In the genomic region with DNA sequence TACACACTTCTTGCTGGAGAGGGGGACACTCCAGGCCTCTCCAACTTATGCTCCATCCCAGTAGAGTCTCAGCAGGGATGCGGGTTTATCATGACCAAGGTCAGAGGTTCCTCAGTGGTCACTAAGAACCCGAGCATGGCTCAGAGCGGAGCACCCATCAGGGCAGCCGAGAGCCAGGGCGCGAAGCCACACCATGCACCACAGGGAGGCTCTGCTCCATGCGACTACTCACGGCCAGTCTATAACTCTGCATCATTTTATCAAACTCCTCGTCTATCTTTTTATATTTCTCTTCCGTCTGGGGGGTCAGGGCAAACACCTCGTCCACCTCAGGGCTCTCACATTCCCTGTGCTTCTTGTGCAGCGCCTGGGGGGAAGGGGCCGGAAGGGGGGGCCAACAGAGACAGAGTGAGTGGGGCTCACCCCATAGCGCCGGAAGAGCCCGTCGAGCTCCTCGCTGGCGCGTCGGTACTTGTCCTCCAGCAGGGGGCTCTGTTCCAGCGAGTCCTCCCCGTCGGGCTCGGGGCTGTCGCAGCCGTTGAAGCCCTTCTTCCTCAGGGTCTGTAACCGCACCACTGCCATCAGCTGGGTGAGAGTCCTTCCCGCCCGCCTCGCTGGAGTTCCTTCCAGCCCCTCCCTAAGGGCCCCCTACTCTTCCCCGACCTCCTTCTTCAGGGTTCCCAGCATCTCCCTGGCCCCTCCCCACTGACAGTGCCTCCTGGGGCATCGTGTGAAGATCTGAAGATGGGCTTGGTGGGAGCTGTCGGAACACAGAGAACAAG, we compare ENCODE assay signal across 8 cellular contexts. TPM values are rescaled to one million over a fixed set of nuclear protein-coding genes. Genes with fewer than 3 reads are reported as not detected.
DNase-seq lines count a peak whose midpoint lies in the region; TF ChIP-seq lines count a peak whose summit lies in the region.

No MANE protein-coding gene starts in this region.

- no peak overlapping the region for H3K4me3 Mint-ChIP-seq in progenitor cell of endocrine pancreas (ENCODE audit: low read depth)

- no peak overlapping the region for H3K4me3 ChIP-seq in fibroblast of villous mesenchyme (ENCODE audit: low read depth, low read length)
- H3K4me3 ChIP-seq in uterus: no peak overlapping the region

- no peaks in the 10 kb centered on the region for H3K27me3 ChIP-seq in uterus

- peak; percentile 75 for TF ChIP-seq CTCF in fibroblast of villous mesenchyme (IDR thresholded peaks at IDR 0.05; ENCODE audit: insufficient read depth, low read depth, low read length)
- TF ChIP-seq CTCF in progenitor cell of endocrine pancreas (IDR thresholded peaks at IDR 0.05; ENCODE audit: unreplicated experiment): peak; percentile 66
- peak; percentile 54 to 67 (median 60) for TF ChIP-seq CTCF in uterus (IDR thresholded peaks at IDR 0.05)

- H3K36me3 ChIP-seq in uterus: no peaks in the 10 kb centered on the region

- peaks cover 16% of the 10 kb centered on the region for H3K36me3 Mint-ChIP-seq in progenitor cell of endocrine pancreas (ENCODE audit: insufficient read depth)

- no peaks in the 10 kb centered on the region for H3K9me3 Mint-ChIP-seq in progenitor cell of endocrine pancreas (ENCODE audit: low read depth)

- no peaks in the 10 kb centered on the region for H3K27me3 Mint-ChIP-seq in progenitor cell of endocrine pancreas

- TF ChIP-seq POLR2A in uterus (IDR thresholded peaks at IDR 0.05): no peak

- peak overlapping the region; percentile 92 to 98 for H3K27ac ChIP-seq in uterus

- DNase-seq in NK-92 treated with Interleukin-12 subunit alpha and Interleukin-12 subunit beta, amount 100 ng/mL, for 24 hours (lab: John Stamatoyannopoulos, UW): peak; percentile 39
- DNase-seq in NK-92 (lab: John Stamatoyannopoulos, UW; ENCODE audit: unreplicated experiment) (no peak), NOMO-1 treated with dmso at 0.1 percent for 144 hours (lab: John Stamatoyannopoulos, UW; ENCODE audit: unreplicated experiment) (peak; percentile 46), fibroblast of villous mesenchyme (ENCODE audit: low read depth) (peak; percentile 58), progenitor cell of endocrine pancreas (ENCODE audit: low spot score, unreplicated experiment) (no peak), uterus (peak; percentile 55 to 67), H4 (ENCODE audit: low spot score) (no peak)
- peak; percentile 55 to 70 for DNase-seq in activated T-helper 1 cell treated with anti-CD3 and anti-CD28 coated beads, Interleukin-2, amount 50 U/mL, for 16 hours (ENCODE audit: low read depth in 1 of 2, low spot score in 1 of 2)

- H3K4me1 Mint-ChIP-seq in progenitor cell of endocrine pancreas (ENCODE audit: low read depth): no peaks in the 10 kb centered on the region

- H3K9me3 ChIP-seq in uterus: no peaks in the 10 kb centered on the region

- intact Hi-C loops in uterus (cut with DNase I; ENCODE audit: low total_unique reads): no loop called here

- no peak overlapping the region for H3K27ac Mint-ChIP-seq in progenitor cell of endocrine pancreas

- H3K4me1 ChIP-seq in uterus: peaks cover 25 to 26% of the 10 kb centered on the region in 2 donors

RNA-seq across cellular contexts. Expression of a gene that starts 20.0 kb away (rescaled TPM):
- total RNA-seq in fibroblast of villous mesenchyme (10.0 and 10.8 TPM in 2 replicates), progenitor cell of endocrine pancreas (20.2 and 26.6 TPM in 2 replicates), uterus (100 to 1,000 TPM in 1 of 4 donors, 10 to 100 TPM in 2, 1 to 10 TPM in 1; 8.4 to 101 (median 35.1) TPM)
- 3.9 and 7.9 TPM in 2 replicates for total RNA-seq in H4 (2014; rRNA removed; shearing (Covaris generic))

Comparison
In these comparisons a context has a peak if more than half of its experiments do, and no peak if none do; other contexts are left out.
1. DNase-seq: peak in NK-92 treated with Interleukin-12 subunit alpha and Interleukin-12 subunit beta, amount 100 ng/mL, for 24 hours (single experiment), NOMO-1 treated with dmso at 0.1 percent for 144 hours (single experiment), activated T-helper 1 cell treated with anti-CD3 and anti-CD28 coated beads, Interleukin-2, amount 50 U/mL, for 16 hours (2 of 2), fibroblast of villous mesenchyme (single experiment) and uterus (2 of 2); none in NK-92 (single experiment), progenitor cell of endocrine pancreas (single experiment) and H4 (single experiment).
2. Peak in every context shown above with its lines, with median percentiles within 50 percentile points of each other: CTCF ChIP-seq.